1 cellular context compared by ENCODE assay signal in the genomic region with DNA sequence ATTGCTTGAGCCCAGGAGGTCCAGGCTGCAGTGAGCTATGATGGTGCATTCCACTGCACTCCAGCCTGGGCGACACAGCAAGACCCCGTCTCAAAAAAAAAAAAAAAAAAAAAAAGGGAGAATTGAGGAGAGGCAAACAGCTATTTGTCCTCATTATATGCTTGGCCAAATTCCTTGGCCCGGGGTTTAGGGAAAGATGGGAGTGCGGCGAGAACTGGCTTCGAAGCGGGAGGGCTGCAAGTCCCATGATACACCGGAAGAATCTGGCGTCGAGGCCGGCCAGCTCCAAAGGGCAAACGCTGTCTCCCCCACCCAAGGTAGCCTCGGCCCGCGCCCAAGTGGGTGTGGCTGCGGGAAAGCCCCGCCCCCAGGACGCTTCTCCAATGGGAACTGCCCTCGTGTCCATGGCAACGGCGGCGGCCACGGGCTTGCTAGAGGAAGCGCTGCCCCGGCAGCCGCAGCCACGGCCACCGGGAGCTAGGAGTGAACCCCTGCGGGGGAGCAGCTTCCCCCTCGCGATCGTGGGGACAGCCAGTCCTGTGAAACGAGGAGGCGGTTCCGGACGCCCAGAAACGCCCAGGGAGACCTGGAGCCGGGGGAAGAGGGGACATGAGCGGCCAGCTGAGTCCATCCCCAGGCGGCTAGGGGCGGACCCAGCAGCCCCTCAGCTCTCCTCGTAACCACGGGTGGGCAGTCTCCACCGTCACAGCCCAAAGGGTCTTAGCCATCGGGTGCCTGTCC.
TF ChIP-seq lines count a peak whose summit lies in the region.

A gene with protein sequence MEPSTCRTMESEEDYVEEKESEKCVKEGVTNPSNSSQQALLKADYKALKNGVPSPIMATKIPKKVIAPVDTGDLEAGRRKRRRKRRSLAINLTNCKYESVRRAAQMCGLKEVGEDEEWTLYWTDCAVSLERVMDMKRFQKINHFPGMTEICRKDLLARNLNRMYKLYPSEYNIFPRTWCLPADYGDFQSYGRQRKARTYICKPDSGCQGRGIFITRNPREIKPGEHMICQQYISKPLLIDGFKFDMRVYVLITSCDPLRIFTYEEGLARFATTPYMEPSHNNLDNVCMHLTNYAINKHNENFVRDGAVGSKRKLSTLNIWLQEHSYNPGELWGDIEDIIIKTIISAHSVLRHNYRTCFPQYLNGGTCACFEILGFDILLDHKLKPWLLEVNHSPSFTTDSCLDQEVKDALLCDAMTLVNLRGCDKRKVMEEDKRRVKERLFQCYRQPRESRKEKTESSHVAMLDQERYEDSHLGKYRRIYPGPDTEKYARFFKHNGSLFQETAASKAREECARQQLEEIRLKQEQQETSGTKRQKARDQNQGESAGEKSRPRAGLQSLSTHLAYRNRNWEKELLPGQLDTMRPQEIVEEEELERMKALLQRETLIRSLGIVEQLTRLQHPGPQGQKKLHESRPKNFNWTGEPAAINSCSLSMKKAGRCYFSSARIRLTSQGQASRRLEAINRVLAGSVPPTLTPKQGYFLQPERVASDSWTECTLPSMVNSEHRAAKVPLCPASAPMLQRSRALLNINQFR (plus strand): TSS at position 434 of the 741 bp plus-strand sequence. CDS start 1,075 bp downstream, outside the sequence.

TF ChIP-seq in HEK293, 187 proteins besides CTCF, POLR2A, EP300 and RAD21 (continued from another document and continues in another):
- TF ChIP-seq, protein P1, sequence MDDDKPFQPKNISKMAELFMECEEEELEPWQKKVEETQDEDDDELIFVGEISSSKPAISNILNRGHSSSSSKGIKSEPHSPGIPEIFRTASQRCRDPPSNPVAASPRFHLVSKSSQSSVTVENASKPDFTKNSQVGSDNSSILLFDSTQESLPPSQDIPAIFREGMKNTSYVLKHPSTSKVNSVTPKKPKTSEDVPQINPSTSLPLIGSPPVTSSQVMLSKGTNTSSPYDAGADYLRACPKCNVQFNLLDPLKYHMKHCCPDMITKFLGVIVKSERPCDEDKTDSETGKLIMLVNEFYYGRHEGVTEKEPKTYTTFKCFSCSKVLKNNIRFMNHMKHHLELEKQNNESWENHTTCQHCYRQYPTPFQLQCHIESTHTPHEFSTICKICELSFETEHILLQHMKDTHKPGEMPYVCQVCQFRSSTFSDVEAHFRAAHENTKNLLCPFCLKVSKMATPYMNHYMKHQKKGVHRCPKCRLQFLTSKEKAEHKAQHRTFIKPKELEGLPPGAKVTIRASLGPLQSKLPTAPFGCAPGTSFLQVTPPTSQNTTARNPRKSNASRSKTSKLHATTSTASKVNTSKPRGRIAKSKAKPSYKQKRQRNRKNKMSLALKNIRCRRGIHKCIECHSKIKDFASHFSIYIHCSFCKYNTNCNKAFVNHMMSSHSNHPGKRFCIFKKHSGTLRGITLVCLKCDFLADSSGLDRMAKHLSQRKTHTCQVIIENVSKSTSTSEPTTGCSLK (tag by site-specific recombination; IDR thresholded peaks at IDR 0.05), result no peak
- TF ChIP-seq KLF10 (tag by site-specific recombination; IDR thresholded peaks at IDR 0.05) (no peak), SP7 (tag by site-specific recombination; IDR thresholded peaks at IDR 0.05) (peak; percentile 43; the same call in 1 of the 2 replicates), ZNF133 (tag by site-specific recombination; IDR thresholded peaks at IDR 0.05) (no peak), TRIM28 (IDR thresholded peaks at IDR 0.05; ENCODE audit: borderline replicate concordance, low read length) (no peak), ZNF157 (tag by site-specific recombination; IDR thresholded peaks at IDR 0.05) (no peak), ZNF169 (tag by site-specific recombination; IDR thresholded peaks at IDR 0.05) (no peak), ZNF114 (tag by site-specific recombination; IDR thresholded peaks at IDR 0.05) (no peak), ZNF175 (tag by site-specific recombination; IDR thresholded peaks at IDR 0.05) (no peak), ZNF274 (IDR thresholded peaks at IDR 0.05; ENCODE audit: low read length) (no peak), ZNF274 (tag by site-specific recombination; IDR thresholded peaks at IDR 0.05; ENCODE audit: borderline replicate concordance) (no peak), GLI2 (tag by site-specific recombination; IDR thresholded peaks at IDR 0.05; ENCODE audit: borderline replicate concordance, low read depth) (no peak), ZNF558 (tag by site-specific recombination; IDR thresholded peaks at IDR 0.05) (peak; percentile 19; the same call in 1 of the 2 replicates), ZEB2 (tag by site-specific recombination; IDR thresholded peaks at IDR 0.05) (0 out of 2 replicates have a peak, but pooled peaks have one; percentile 40), ZBTB48 (tag by site-specific recombination; IDR thresholded peaks at IDR 0.05) (no peak), BCL11A (tag by site-specific recombination; IDR thresholded peaks at IDR 0.05; ENCODE audit: low read depth) (no peak), GLIS2 (tag by site-specific recombination; IDR thresholded peaks at IDR 0.05) (peak; percentile 95), ZBTB20 (tag by site-specific recombination; IDR thresholded peaks at IDR 0.05) (no peak; the same call in 1 of the 2 replicates), ZNF707 (tag by site-specific recombination; IDR thresholded peaks at IDR 0.05) (no peak), ZNF423 (tag by site-specific recombination; IDR thresholded peaks at IDR 0.05) (no peak), ZNF514 (tag by site-specific recombination; IDR thresholded peaks at IDR 0.05) (no peak), ZNF843 (tag by site-specific recombination; IDR thresholded peaks at IDR 0.05) (0 out of 2 replicates have a peak, but pooled peaks have one; percentile 29), ZNF214 (tag by site-specific recombination; IDR thresholded peaks at IDR 0.05; ENCODE audit: borderline replicate concordance) (no peak)
- TF ChIP-seq, protein P2, sequence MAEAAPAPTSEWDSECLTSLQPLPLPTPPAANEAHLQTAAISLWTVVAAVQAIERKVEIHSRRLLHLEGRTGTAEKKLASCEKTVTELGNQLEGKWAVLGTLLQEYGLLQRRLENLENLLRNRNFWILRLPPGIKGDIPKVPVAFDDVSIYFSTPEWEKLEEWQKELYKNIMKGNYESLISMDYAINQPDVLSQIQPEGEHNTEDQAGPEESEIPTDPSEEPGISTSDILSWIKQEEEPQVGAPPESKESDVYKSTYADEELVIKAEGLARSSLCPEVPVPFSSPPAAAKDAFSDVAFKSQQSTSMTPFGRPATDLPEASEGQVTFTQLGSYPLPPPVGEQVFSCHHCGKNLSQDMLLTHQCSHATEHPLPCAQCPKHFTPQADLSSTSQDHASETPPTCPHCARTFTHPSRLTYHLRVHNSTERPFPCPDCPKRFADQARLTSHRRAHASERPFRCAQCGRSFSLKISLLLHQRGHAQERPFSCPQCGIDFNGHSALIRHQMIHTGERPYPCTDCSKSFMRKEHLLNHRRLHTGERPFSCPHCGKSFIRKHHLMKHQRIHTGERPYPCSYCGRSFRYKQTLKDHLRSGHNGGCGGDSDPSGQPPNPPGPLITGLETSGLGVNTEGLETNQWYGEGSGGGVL (tag by site-specific recombination; IDR thresholded peaks at IDR 0.05), result no peak
- TF ChIP-seq, protein P3, sequence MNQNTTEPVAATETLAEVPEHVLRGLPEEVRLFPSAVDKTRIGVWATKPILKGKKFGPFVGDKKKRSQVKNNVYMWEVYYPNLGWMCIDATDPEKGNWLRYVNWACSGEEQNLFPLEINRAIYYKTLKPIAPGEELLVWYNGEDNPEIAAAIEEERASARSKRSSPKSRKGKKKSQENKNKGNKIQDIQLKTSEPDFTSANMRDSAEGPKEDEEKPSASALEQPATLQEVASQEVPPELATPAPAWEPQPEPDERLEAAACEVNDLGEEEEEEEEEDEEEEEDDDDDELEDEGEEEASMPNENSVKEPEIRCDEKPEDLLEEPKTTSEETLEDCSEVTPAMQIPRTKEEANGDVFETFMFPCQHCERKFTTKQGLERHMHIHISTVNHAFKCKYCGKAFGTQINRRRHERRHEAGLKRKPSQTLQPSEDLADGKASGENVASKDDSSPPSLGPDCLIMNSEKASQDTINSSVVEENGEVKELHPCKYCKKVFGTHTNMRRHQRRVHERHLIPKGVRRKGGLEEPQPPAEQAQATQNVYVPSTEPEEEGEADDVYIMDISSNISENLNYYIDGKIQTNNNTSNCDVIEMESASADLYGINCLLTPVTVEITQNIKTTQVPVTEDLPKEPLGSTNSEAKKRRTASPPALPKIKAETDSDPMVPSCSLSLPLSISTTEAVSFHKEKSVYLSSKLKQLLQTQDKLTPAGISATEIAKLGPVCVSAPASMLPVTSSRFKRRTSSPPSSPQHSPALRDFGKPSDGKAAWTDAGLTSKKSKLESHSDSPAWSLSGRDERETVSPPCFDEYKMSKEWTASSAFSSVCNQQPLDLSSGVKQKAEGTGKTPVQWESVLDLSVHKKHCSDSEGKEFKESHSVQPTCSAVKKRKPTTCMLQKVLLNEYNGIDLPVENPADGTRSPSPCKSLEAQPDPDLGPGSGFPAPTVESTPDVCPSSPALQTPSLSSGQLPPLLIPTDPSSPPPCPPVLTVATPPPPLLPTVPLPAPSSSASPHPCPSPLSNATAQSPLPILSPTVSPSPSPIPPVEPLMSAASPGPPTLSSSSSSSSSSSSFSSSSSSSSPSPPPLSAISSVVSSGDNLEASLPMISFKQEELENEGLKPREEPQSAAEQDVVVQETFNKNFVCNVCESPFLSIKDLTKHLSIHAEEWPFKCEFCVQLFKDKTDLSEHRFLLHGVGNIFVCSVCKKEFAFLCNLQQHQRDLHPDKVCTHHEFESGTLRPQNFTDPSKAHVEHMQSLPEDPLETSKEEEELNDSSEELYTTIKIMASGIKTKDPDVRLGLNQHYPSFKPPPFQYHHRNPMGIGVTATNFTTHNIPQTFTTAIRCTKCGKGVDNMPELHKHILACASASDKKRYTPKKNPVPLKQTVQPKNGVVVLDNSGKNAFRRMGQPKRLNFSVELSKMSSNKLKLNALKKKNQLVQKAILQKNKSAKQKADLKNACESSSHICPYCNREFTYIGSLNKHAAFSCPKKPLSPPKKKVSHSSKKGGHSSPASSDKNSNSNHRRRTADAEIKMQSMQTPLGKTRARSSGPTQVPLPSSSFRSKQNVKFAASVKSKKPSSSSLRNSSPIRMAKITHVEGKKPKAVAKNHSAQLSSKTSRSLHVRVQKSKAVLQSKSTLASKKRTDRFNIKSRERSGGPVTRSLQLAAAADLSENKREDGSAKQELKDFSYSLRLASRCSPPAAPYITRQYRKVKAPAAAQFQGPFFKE (tag by site-specific recombination; IDR thresholded peaks at IDR 0.05; ENCODE audit: borderline replicate concordance), result no peak
- TF ChIP-seq, protein P4, sequence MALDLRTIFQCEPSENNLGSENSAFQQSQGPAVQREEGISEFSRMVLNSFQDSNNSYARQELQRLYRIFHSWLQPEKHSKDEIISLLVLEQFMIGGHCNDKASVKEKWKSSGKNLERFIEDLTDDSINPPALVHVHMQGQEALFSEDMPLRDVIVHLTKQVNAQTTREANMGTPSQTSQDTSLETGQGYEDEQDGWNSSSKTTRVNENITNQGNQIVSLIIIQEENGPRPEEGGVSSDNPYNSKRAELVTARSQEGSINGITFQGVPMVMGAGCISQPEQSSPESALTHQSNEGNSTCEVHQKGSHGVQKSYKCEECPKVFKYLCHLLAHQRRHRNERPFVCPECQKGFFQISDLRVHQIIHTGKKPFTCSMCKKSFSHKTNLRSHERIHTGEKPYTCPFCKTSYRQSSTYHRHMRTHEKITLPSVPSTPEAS (tag by site-specific recombination; IDR thresholded peaks at IDR 0.05), result no peak
- TF ChIP-seq, protein P5, sequence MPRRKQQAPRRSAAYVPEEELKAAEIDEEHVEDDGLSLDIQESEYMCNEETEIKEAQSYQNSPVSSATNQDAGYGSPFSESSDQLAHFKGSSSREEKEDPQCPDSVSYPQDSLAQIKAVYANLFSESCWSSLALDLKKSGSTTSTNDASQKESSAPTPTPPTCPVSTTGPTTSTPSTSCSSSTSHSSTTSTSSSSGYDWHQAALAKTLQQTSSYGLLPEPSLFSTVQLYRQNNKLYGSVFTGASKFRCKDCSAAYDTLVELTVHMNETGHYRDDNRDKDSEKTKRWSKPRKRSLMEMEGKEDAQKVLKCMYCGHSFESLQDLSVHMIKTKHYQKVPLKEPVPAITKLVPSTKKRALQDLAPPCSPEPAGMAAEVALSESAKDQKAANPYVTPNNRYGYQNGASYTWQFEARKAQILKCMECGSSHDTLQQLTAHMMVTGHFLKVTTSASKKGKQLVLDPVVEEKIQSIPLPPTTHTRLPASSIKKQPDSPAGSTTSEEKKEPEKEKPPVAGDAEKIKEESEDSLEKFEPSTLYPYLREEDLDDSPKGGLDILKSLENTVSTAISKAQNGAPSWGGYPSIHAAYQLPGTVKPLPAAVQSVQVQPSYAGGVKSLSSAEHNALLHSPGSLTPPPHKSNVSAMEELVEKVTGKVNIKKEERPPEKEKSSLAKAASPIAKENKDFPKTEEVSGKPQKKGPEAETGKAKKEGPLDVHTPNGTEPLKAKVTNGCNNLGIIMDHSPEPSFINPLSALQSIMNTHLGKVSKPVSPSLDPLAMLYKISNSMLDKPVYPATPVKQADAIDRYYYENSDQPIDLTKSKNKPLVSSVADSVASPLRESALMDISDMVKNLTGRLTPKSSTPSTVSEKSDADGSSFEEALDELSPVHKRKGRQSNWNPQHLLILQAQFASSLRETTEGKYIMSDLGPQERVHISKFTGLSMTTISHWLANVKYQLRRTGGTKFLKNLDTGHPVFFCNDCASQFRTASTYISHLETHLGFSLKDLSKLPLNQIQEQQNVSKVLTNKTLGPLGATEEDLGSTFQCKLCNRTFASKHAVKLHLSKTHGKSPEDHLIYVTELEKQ (tag by site-specific recombination; IDR thresholded peaks at IDR 0.05; ENCODE audit: borderline replicate concordance), result no peak
- TF ChIP-seq, protein P6, sequence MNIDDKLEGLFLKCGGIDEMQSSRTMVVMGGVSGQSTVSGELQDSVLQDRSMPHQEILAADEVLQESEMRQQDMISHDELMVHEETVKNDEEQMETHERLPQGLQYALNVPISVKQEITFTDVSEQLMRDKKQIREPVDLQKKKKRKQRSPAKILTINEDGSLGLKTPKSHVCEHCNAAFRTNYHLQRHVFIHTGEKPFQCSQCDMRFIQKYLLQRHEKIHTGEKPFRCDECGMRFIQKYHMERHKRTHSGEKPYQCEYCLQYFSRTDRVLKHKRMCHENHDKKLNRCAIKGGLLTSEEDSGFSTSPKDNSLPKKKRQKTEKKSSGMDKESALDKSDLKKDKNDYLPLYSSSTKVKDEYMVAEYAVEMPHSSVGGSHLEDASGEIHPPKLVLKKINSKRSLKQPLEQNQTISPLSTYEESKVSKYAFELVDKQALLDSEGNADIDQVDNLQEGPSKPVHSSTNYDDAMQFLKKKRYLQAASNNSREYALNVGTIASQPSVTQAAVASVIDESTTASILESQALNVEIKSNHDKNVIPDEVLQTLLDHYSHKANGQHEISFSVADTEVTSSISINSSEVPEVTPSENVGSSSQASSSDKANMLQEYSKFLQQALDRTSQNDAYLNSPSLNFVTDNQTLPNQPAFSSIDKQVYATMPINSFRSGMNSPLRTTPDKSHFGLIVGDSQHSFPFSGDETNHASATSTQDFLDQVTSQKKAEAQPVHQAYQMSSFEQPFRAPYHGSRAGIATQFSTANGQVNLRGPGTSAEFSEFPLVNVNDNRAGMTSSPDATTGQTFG (tag by site-specific recombination; IDR thresholded peaks at IDR 0.05; ENCODE audit: borderline replicate concordance), result no peak
